In the genomic region with DNA sequence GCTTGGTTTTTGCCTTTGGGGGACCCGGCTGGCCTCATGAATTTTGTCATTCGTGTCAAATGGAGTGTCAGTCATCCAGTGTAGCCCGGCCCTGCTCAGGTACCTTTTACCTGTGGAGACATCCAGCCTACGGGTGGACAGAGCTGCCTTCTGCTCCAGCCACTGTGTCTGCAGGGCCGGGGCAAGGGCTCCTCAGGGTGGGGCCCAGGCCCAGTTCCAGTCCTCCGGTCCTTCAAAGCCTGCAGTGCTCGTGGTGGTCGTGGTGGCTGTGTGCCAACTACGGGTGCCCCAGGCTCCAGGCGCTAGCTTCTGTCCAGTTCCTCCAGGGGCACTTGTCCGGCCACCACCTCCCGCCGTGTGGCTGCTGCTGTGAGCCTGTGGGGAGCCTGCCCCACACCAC, we compare ENCODE assay signal across 19 cellular contexts. TPM values are rescaled to one million over a fixed set of nuclear protein-coding genes. Genes with fewer than 3 reads are reported as not detected.
DNase-seq lines count a peak whose midpoint lies in the region; ATAC-seq, FAIRE-seq and TF ChIP-seq lines count a peak whose summit lies in the region.
"Had no signal": no experiment of that assay in that cellular context is flagged by ENCODE, and none has a peak within 500 bp of the region (broad histone marks: within the 10 kb centered on the region; RNA-seq: fewer than 3 reads in every experiment).

No MANE protein-coding gene starts in this region.

- no peak overlapping the region for H3K4ac ChIP-seq in neuronal stem cell (ENCODE audit: low read length)

- H2AFZ ChIP-seq in neuronal stem cell (ENCODE audit: low read length): no peak overlapping the region
- H2AFZ ChIP-seq: PC-9 had no signal

- H3K9ac ChIP-seq in neuronal stem cell (ENCODE audit: low read depth, low read length, poor library complexity): no peak overlapping the region
- H3K9ac ChIP-seq: BLaER1 treated with 17β-estradiol and CSF1 and Interleukin-3, amounts not matched to agents 10 nM and 100 nM had no signal

- TF ChIP-seq CTCF in adrenal gland (IDR thresholded peaks at IDR 0.05) (no peak), heart left ventricle (IDR thresholded peaks at IDR 0.05) (no peak), spleen (IDR thresholded peaks at IDR 0.05 in 8 of 11, conservative IDR thresholded peaks at IDR 0.05 in 3 of 11) (no peak)

- peak in 6 of 7 donors; percentile 0 to 46 (median 10) for DNase-seq in adrenal gland
- peak in 3 of 5 donors; percentile 24 to 47 (median 27) for DNase-seq in heart left ventricle
- no peak for DNase-seq in neuronal stem cell (ENCODE audit: low spot score)
- DNase-seq in spleen: peak; percentile 61
- no peak for DNase-seq in RCC 7860 (ENCODE audit: low spot score)
- DNase-seq: DMS53, EL, MM.1S, NCI-H1092, NCI-H1436 treated with DMSO at 0.1 percent for 48 hours, NCI-H2029, NCI-H526, PC-9 had no signal

- H3K18ac ChIP-seq in neuronal stem cell (ENCODE audit: low read length): no peak overlapping the region

- intact Hi-C loops in adrenal gland (cut with DNase I) (no loop called here), heart left ventricle (cut with DNase I) (no loop called here), spleen (cut with DNase I; ENCODE audit: low total_unique reads) (no loop called here)

- H3K14ac ChIP-seq in neuronal stem cell (ENCODE audit: low read length): no peak overlapping the region

- no peak overlapping the region for H2BK5ac ChIP-seq in neuronal stem cell (ENCODE audit: low read length)

- H3K36me3 ChIP-seq in adrenal gland (replicated peaks in 1 of 2): no peaks in the 10 kb centered on the region
- peaks cover 0 to 62% (median 22%) of the 10 kb centered on the region in 9 donors for H3K36me3 ChIP-seq in heart left ventricle
- H3K36me3 ChIP-seq in neuronal stem cell (replicated peaks in 1 of 2; ENCODE audit: control insufficient read depth in 2 of 2, insufficient read depth in 2 of 2, low read length in 2 of 2): peaks cover 0 to 5% of the 10 kb centered on the region in 2 donors
- peaks cover 0 to 16% (median 0%) of the 10 kb centered on the region in 6 donors for H3K36me3 ChIP-seq in spleen

- ATAC-seq in heart left ventricle (no peak), HG02623 (IDR thresholded peaks at IDR 0.05; ENCODE audit: unreplicated experiment) (no peak), HG03175 (IDR thresholded peaks at IDR 0.05; ENCODE audit: unreplicated experiment) (no peak)
- ATAC-seq: GM12878 had no signal

- H3K4me1 ChIP-seq in adrenal gland (replicated peaks in 1 of 2) (no peaks in the 10 kb centered on the region), heart left ventricle (peaks cover 0 to 10% (median 5%) of the 10 kb centered on the region in 12 donors), neuronal stem cell (ENCODE audit: control insufficient read depth in 2 of 2, insufficient read depth in 1 of 2, low read depth in 1 of 2, low read length in 2 of 2) (no peaks in the 10 kb centered on the region), spleen (peaks cover 0 to 6% (median 0%) of the 10 kb centered on the region in 6 donors)
- H3K4me1 ChIP-seq: BLaER1 treated with 17β-estradiol and CSF1 and Interleukin-3, amounts not matched to agents 10 nM and 100 nM had no signal

- H4K91ac ChIP-seq in neuronal stem cell (ENCODE audit: low read depth, low read length, poor library complexity): no peak overlapping the region

- WGBS in adrenal gland, 4 donors: 85 to 91% (median 89%) methylated on average over 4 to 13 of the region's 13 CpGs
- WGBS in heart left ventricle, 4 donors: 80 to 84% (median 81%) methylated on average over 12 to 13 of the region's 13 CpGs
- WGBS in neuronal stem cell (ENCODE audit: extremely low coverage in 2 of 2, insufficient read length in 2 of 2, insufficient replicate concordance in 1 of 2), 2 donors: no CpG with 5 or more reads among the region's 13 CpGs
- WGBS in spleen, 5 donors: 78 to 94% (median 88%) methylated on average over 12 to 13 of the region's 13 CpGs

- TF ChIP-seq POLR2A in adrenal gland (IDR thresholded peaks at IDR 0.05) (no peak), heart left ventricle (IDR thresholded peaks at IDR 0.05) (no peak), spleen (IDR thresholded peaks at IDR 0.05) (no peak)

- H3K27ac ChIP-seq in adrenal gland (no peak overlapping the region), heart left ventricle (peak overlapping the region in 1 of 12 donors; percentile 13), neuronal stem cell (replicated peaks; ENCODE audit: low read length) (no peak overlapping the region), spleen (no peak overlapping the region)
- H3K27ac ChIP-seq: BLaER1 treated with 17β-estradiol and CSF1 and Interleukin-3, amounts not matched to agents 10 nM and 100 nM; HL-60; PC-9 had no signal

- no peak overlapping the region for H2BK15ac ChIP-seq in neuronal stem cell (ENCODE audit: low read length)

- H2BK120ac ChIP-seq in neuronal stem cell (ENCODE audit: low read depth, low read length): no peak overlapping the region

- no peak overlapping the region for H3K4me2 ChIP-seq in neuronal stem cell (ENCODE audit: insufficient read depth, low read length, poor library complexity, severe bottlenecking)
- H3K4me2 ChIP-seq: BLaER1 treated with 17β-estradiol and CSF1 and Interleukin-3, amounts not matched to agents 10 nM and 100 nM; PC-9 had no signal

- H3K9me3 ChIP-seq in adrenal gland (replicated peaks in 1 of 3) (no peaks in the 10 kb centered on the region), heart left ventricle (no peaks in the 10 kb centered on the region), neuronal stem cell (replicated peaks in 1 of 2; ENCODE audit: control insufficient read depth in 2 of 2, insufficient read depth in 1 of 2, low read depth in 1 of 2, low read length in 2 of 2) (no peaks in the 10 kb centered on the region), spleen (no peaks in the 10 kb centered on the region)
- H3K9me3 ChIP-seq: BLaER1 treated with 17β-estradiol and CSF1 and Interleukin-3, amounts not matched to agents 10 nM and 100 nM had no signal

- peaks cover 2% of the 10 kb centered on the region for H3K79me1 ChIP-seq in neuronal stem cell (ENCODE audit: low read depth, low read length)

- peak overlapping the region; percentile 41 for H2BK12ac ChIP-seq in neuronal stem cell (ENCODE audit: low read length)

- H2AK5ac ChIP-seq in neuronal stem cell (ENCODE audit: low read depth, low read length): no peak overlapping the region

- H3K27me3 ChIP-seq in adrenal gland: no peaks in the 10 kb centered on the region
- H3K27me3 ChIP-seq in heart left ventricle: no peaks in the 10 kb centered on the region
- peaks cover 0 to 3% (median 0%) of the 10 kb centered on the region in 3 experiments for H3K27me3 ChIP-seq in neuronal stem cell (ENCODE audit: control insufficient read depth in 3 of 3, insufficient read depth in 3 of 3, low read depth in 1 of 3, low read length in 3 of 3)
- no peaks in the 10 kb centered on the region for H3K27me3 ChIP-seq in spleen (replicated peaks in 1 of 7)
- H3K27me3 ChIP-seq: BLaER1 treated with 17β-estradiol and CSF1 and Interleukin-3, amounts not matched to agents 10 nM and 100 nM had no signal

- FAIRE-seq in RCC 7860 (lab: Jason Lieb, UNC): no peak
- FAIRE-seq: GM12878, H1 had no signal

- H3K4me3 ChIP-seq in adrenal gland (no peak overlapping the region), heart left ventricle (no peak overlapping the region), neuronal stem cell (ENCODE audit: low read length in 2 of 2) (no peak overlapping the region), spleen (no peak overlapping the region)
- H3K4me3 ChIP-seq: BLaER1 treated with 17β-estradiol and CSF1 and Interleukin-3, amounts not matched to agents 10 nM and 100 nM; GM12878; PC-9 had no signal

- H4K8ac ChIP-seq in neuronal stem cell (ENCODE audit: low read depth, low read length): no peak overlapping the region

- no peak overlapping the region for H3K23ac ChIP-seq in neuronal stem cell (ENCODE audit: low read depth, low read length, poor library complexity)

RNA-seq across cellular contexts. Expression of a gene that starts 54.8 kb away (rescaled TPM):
- total RNA-seq in adrenal gland (10 to 100 TPM; 12.1 to 26.7 (median 19.1) TPM), heart left ventricle (10 to 100 TPM in 4 of 9 donors, 1 to 10 TPM in 5; 6.7 to 13.8 (median 8.4) TPM), spleen (10 to 100 TPM; 33.4 to 49.4 (median 39.8) TPM)
- polyA plus RNA-seq in adrenal gland (10 to 100 TPM in 2 of 3 donors, 1 to 10 TPM in 1; 3.5 to 17.2 (median 12.8) TPM), heart left ventricle (1 to 10 TPM; 4.7 to 9.8 TPM), spleen (10 to 100 TPM; 14.1 to 26.8 (median 20.7) TPM)
- 13.5 TPM for polyA plus RNA-seq in neuronal stem cell (2013, experiment 1 of 2)
- polyA plus RNA-seq in neuronal stem cell (2013, experiment 2 of 2): 13.3 TPM

Comparison
In these comparisons a context has a peak if more than half of its experiments do, and no peak if none do; other contexts are left out.
1. DNase-seq: peak in adrenal gland (6 of 7), heart left ventricle (3 of 5) and spleen (single experiment); none in neuronal stem cell (single experiment) and RCC 7860 (single experiment).